8 cellular contexts compared by ENCODE assay signal in genomic region chr1:150974580-150975478, GRCh38. TPM values are rescaled to one million over a fixed set of nuclear protein-coding genes. Genes with fewer than 3 reads are reported as not detected.
DNase-seq lines count a peak whose midpoint lies in the region; ATAC-seq and TF ChIP-seq lines count a peak whose summit lies in the region.

CERS2 (minus strand) TSS chr1:150974835; CDS start chr1:150969090, 5,745 bp downstream.

- no peak for TF ChIP-seq CTCF in GM13976 (IDR thresholded peaks at IDR 0.05; ENCODE audit: borderline replicate concordance, control extremely low read depth, extremely low read depth, insufficient read depth, missing control alignments)

- ATAC-seq in HG02840 (IDR thresholded peaks at IDR 0.05; ENCODE audit: low FRiP score, unreplicated experiment), result peak; percentile 50
- no peak for ATAC-seq in HG03469 (IDR thresholded peaks at IDR 0.05; ENCODE audit: unreplicated experiment)

- DNase-seq in GM13976 (ENCODE audit: low spot score), result peak; percentile 89
- peak; percentile 48 for DNase-seq in NCI-H2171 treated with DMSO at 0.1 percent for 48 hours (lab: John Stamatoyannopoulos, UW)
- peak; percentile 66 for DNase-seq in activated CD4-positive, alpha-beta T cell treated with anti-CD3 and anti-CD28 coated beads for 1 hour
- peak; percentile 74 for DNase-seq in cerebellum (ENCODE audit: low spot score)
- peak; percentile 64 for DNase-seq in kidney glomerular epithelial cell (lab: John Stamatoyannopoulos, UW)
- DNase-seq in stimulated activated CD4-positive, alpha-beta T cell treated with anti-CD3 and anti-CD28 coated beads, Interleukin-1b, Interleukin-23, amount 100 ng/mL, for 1 hour (ENCODE audit: low read depth in 2 of 2), result peak; percentile 33 to 47

- in situ Hi-C loops in GM13976 (cut with MboI; ENCODE audit: low sequenced_read_pairs, unreplicated experiment), result no loop called here

RNA-seq across cellular contexts. Expression of gene CERS2, which starts in this region (rescaled TPM):
- total RNA-seq in cerebellum, result 38.6 TPM
